19 cellular contexts compared by ENCODE assay signal in the genomic region with DNA sequence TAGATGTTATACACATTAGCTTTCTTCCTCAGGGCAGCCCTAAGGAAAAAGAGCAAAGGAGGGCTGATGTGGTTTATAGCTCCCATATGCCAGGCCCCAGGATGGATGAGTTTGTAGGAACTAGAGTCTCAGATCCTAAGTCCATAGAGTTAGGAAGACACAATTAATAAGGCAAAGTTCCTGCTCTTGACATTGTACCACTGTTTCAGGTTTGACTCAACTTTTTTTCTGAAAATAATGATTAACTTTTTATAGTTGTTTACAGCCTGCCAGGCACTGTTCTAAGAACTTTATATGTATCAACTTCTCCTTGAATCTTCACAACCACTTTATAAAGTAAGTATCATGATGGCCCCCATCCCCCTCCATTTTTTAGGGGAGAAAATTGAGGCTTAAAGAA.
"Had no signal": no experiment of that assay in that cellular context is flagged by ENCODE, and none has a peak within 500 bp of the region (broad histone marks: within the 10 kb centered on the region; RNA-seq: fewer than 3 reads in every experiment).

No MANE protein-coding gene starts in this region.

- H3K4me1 ChIP-seq: heart left ventricle, lower lobe of right lung, right atrium auricular region, tibial artery had no signal

- H3K4me3 ChIP-seq: coronary artery, heart left ventricle, lower lobe of right lung, right atrium auricular region, tibial artery had no signal

- H3K36me3 ChIP-seq: heart left ventricle, lower lobe of right lung, right atrium auricular region, tibial artery had no signal

- H3K27ac ChIP-seq: coronary artery, heart left ventricle, lower lobe of right lung, right atrium auricular region, tibial artery had no signal

- H3K9me3 ChIP-seq: heart left ventricle, lower lobe of right lung, right atrium auricular region, tibial artery had no signal

- H3K27me3 ChIP-seq: heart left ventricle, right atrium auricular region, tibial artery had no signal

- ATAC-seq: activated CD4-positive, CD25-positive, alpha-beta regulatory T cell treated with anti-CD3 and anti-CD28 coated beads, Interleukin-2, amount 50 U/mL, for 24 hours; activated CD8-positive, alpha-beta memory T cell treated with anti-CD3 and anti-CD28 coated beads, Interleukin-2, amount 10 ng/mL, durations not matched to agents 7 days and 5 days; activated CD8-positive, alpha-beta T cell treated with anti-CD3 and anti-CD28 coated beads for 36 hours; activated naive CD8-positive, alpha-beta T cell treated with anti-CD3 and anti-CD28 coated beads, Interleukin-2, amount 50 U/mL, for 24 hours; heart left ventricle; lower lobe of right lung; natural killer cell; stimulated activated effector memory CD8-positive, alpha-beta T cell treated with anti-CD3 and anti-CD28 coated beads, Interleukin-12 subunit alpha, Interleukin-12 subunit beta, amount 100 ng/mL, for 72 hours; stimulated activated naive CD8-positive, alpha-beta T cell treated with anti-CD3 and anti-CD28 coated beads, Interleukin-15, amount 100 ng/mL, for 72 hours; T-helper 17 cell had no signal

- DNase-seq: activated CD4-positive, alpha-beta T cell treated with anti-CD3 and anti-CD28 coated beads, Interleukin-2, amount 10 ng/mL, durations not matched to agents 7 days and 5 days; activated CD8-positive, alpha-beta memory T cell treated with anti-CD3 and anti-CD28 coated beads, Interleukin-2, amount 10 ng/mL, durations not matched to agents 7 days and 5 days; activated CD8-positive, alpha-beta T cell treated with anti-CD3 and anti-CD28 coated beads for 36 hours; activated gamma-delta T cell; activated naive CD4-positive, alpha-beta T cell treated with anti-CD3 and anti-CD28 coated beads, Interleukin-2, amount 50 U/mL, for 16 hours; activated naive CD8-positive, alpha-beta T cell treated with anti-CD3 and anti-CD28 coated beads, Interleukin-2, amount 50 U/mL, for 24 hours; activated T-cell treated with anti-CD3 and anti-CD28 coated beads for 4 hours; cerebellar nuclear complex; heart left ventricle; lower lobe of right lung; natural killer cell; stimulated activated CD4-positive, alpha-beta T cell treated with anti-CD3 and anti-CD28 coated beads, Interleukin-1b, Interleukin-23, amount 100 ng/mL, for 48 hours; stimulated activated naive CD8-positive, alpha-beta T cell treated with anti-CD3 and anti-CD28 coated beads, Interleukin-15, amount 100 ng/mL, for 72 hours; T-helper 17 cell; tibial artery had no signal
